ENCODE assay signal across 14 cellular contexts in genomic region chr17:72117470-72117747, GRCh38. TPM values are rescaled to one million over a fixed set of nuclear protein-coding genes. Genes with fewer than 3 reads are reported as not detected.
A peak's percentile ranks its signal among the peaks of the same experiment; 100 is the strongest.
DNase-seq lines count a peak whose midpoint lies in the region; ATAC-seq and TF ChIP-seq lines count a peak whose summit lies in the region.
"Had no signal": no experiment of that assay in that cellular context is flagged by ENCODE, and none has a peak within 500 bp of the region (broad histone marks: within the 10 kb centered on the region; RNA-seq: fewer than 3 reads in every experiment).

No MANE protein-coding gene starts in this region.

- H3K4me3 Mint-ChIP-seq in activated T-helper 2 cell treated with anti-CD3 and anti-CD28 coated beads, Interferon-gamma antibody, Interleukin-2, Interleukin-4, amounts not matched to agents 10 μg/mL and 5 μg/mL and 100 μg/mL, durations not matched to agents 14 hours and 24 hours and 36 hours (ENCODE audit: low read depth): no peak overlapping the region

- no peak overlapping the region for H2AFZ ChIP-seq in neural cell (ENCODE audit: low read depth, low read length)

- no peak overlapping the region for H3K27ac Mint-ChIP-seq in activated T-helper 2 cell treated with anti-CD3 and anti-CD28 coated beads, Interferon-gamma antibody, Interleukin-2, Interleukin-4, amounts not matched to agents 10 μg/mL and 5 μg/mL and 100 μg/mL, durations not matched to agents 14 hours and 24 hours and 36 hours

- H3K4me3 ChIP-seq in heart left ventricle: peak overlapping the region; percentile 23 to 94 (median 62)
- peak overlapping the region; percentile 17 to 61 (median 41) for H3K4me3 ChIP-seq in esophagus squamous epithelium
- H3K4me3 ChIP-seq in neural cell (ENCODE audit: low read length): peak overlapping the region; percentile 47
- H3K4me3 ChIP-seq in urinary bladder (ENCODE audit: low read depth, low read length): peak overlapping the region; percentile 16
- H3K4me3 ChIP-seq: HAP-1, MG63, SJCRH30 had no signal

- intact Hi-C loops in heart left ventricle (cut with DNase I) (loop anchor here (2.0 to 10.0 kb wide), 19 partner anchors 85 to 1483 kb away; no protein-coding TSS in a partner anchor), Right ventricle myocardium inferior (cut with DNase I) (loop anchor here (10.0 kb wide), 2 partner anchors 233 to 427 kb away; no protein-coding TSS in a partner anchor), esophagus squamous epithelium (cut with DNase I) (loop anchor here (10.0 kb wide), 1 partner anchor 643 kb away; no protein-coding TSS in a partner anchor)
- intact Hi-C loops in activated T-helper 2 cell treated with anti-CD3 and anti-CD28 coated beads, Interferon-gamma antibody, Interleukin-2, Interleukin-4, amounts not matched to agents 10 μg/mL and 5 μg/mL and 100 μg/mL, durations not matched to agents 14 hours and 24 hours and 36 hours (cut with micrococcal nuclease): loop anchor here (5.0 to 10.0 kb wide), 2 partner anchors 425 to 643 kb away; no protein-coding TSS in a partner anchor

- H3K9ac ChIP-seq in neural cell (ENCODE audit: low read length): no peak overlapping the region

- peaks cover 3 to 70% (median 30%) of the 10 kb centered on the region in 9 donors for H3K27me3 ChIP-seq in heart left ventricle
- H3K27me3 ChIP-seq in esophagus squamous epithelium: peaks cover 9 to 100% (median 16%) of the 10 kb centered on the region in 4 donors
- H3K27me3 ChIP-seq in neural cell (ENCODE audit: insufficient read depth, low read depth, low read length): peaks cover 67% of the 10 kb centered on the region
- H3K27me3 ChIP-seq: SJCRH30 had no signal

- H3K9me3 ChIP-seq in heart left ventricle (no peaks in the 10 kb centered on the region), esophagus squamous epithelium (no peaks in the 10 kb centered on the region), neural cell (ENCODE audit: low read length) (peaks cover 10% of the 10 kb centered on the region)
- H3K9me3 ChIP-seq: HAP-1, MG63, SJCRH30 had no signal

- WGBS in heart left ventricle, 4 donors: 1 to 4% (median 3%) methylated on average over 11 to 12 of the region's 12 CpGs
- WGBS in esophagus squamous epithelium, 2 donors: 8 to 10% methylated on average over 8 of the region's 12 CpGs
- WGBS in urinary bladder: 3% methylated on average over 12 of the region's 12 CpGs

- H3K27ac ChIP-seq in heart left ventricle (peak overlapping the region in 1 of 12 donors; percentile 44), esophagus squamous epithelium (peak overlapping the region in 1 of 4 donors; percentile 19), neural cell (ENCODE audit: low read length) (no peak overlapping the region), urinary bladder (ENCODE audit: low read depth) (no peak overlapping the region)
- H3K27ac ChIP-seq: SJCRH30 had no signal

- TF ChIP-seq CTCF in heart left ventricle (IDR thresholded peaks at IDR 0.05) (no peak), esophagus squamous epithelium (IDR thresholded peaks at IDR 0.05) (no peak), neural cell (IDR thresholded peaks at IDR 0.05; ENCODE audit: poor library complexity, severe bottlenecking) (no peak), GM10266 (IDR thresholded peaks at IDR 0.05; ENCODE audit: control insufficient read depth, insufficient read depth, low read depth, missing control alignments) (no peak)

- H3K79me2 ChIP-seq in neural cell (replicated peaks; ENCODE audit: insufficient read depth, low read length): peaks cover 6% of the 10 kb centered on the region

- H3K27me3 Mint-ChIP-seq in activated T-helper 2 cell treated with anti-CD3 and anti-CD28 coated beads, Interferon-gamma antibody, Interleukin-2, Interleukin-4, amounts not matched to agents 10 μg/mL and 5 μg/mL and 100 μg/mL, durations not matched to agents 14 hours and 24 hours and 36 hours (ENCODE audit: low read depth): peaks cover 56% of the 10 kb centered on the region

- ATAC-seq in heart left ventricle: no peak
- ATAC-seq in Right ventricle myocardium inferior: no peak
- ATAC-seq in HG02588 (IDR thresholded peaks at IDR 0.05; ENCODE audit: unreplicated experiment): no peak
- ATAC-seq: stimulated activated naive B cell treated with anti-CD40 and anti-IgM and Interleukin-4, amounts not matched to agents 10 μg/mL and 1 μg/mL and 100 μg/mL, for 72 hours had no signal

- H3K4me1 Mint-ChIP-seq in activated T-helper 2 cell treated with anti-CD3 and anti-CD28 coated beads, Interferon-gamma antibody, Interleukin-2, Interleukin-4, amounts not matched to agents 10 μg/mL and 5 μg/mL and 100 μg/mL, durations not matched to agents 14 hours and 24 hours and 36 hours (ENCODE audit: low read depth): no peaks in the 10 kb centered on the region

- no peak for TF ChIP-seq EP300 in neural cell (conservative IDR thresholded peaks at IDR 0.05; ENCODE audit: poor library complexity, severe bottlenecking)

- peaks cover 0 to 51% (median 16%) of the 10 kb centered on the region in 12 donors for H3K4me1 ChIP-seq in heart left ventricle
- peaks cover 17 to 67% (median 19%) of the 10 kb centered on the region in 3 donors for H3K4me1 ChIP-seq in esophagus squamous epithelium
- H3K4me1 ChIP-seq in urinary bladder (ENCODE audit: insufficient read depth): no peaks in the 10 kb centered on the region
- H3K4me1 ChIP-seq: HAP-1 had no signal

- no peaks in the 10 kb centered on the region for H3K36me3 ChIP-seq in heart left ventricle
- no peaks in the 10 kb centered on the region for H3K36me3 ChIP-seq in esophagus squamous epithelium
- H3K36me3 ChIP-seq in neural cell (ENCODE audit: insufficient read depth, low read length): no peaks in the 10 kb centered on the region
- no peaks in the 10 kb centered on the region for H3K36me3 ChIP-seq in urinary bladder (ENCODE audit: insufficient read depth)
- H3K36me3 ChIP-seq: HAP-1, MG63 had no signal

- no peak for TF ChIP-seq RAD21 in neural cell (conservative IDR thresholded peaks at IDR 0.05)

- H3K9me3 Mint-ChIP-seq in activated T-helper 2 cell treated with anti-CD3 and anti-CD28 coated beads, Interferon-gamma antibody, Interleukin-2, Interleukin-4, amounts not matched to agents 10 μg/mL and 5 μg/mL and 100 μg/mL, durations not matched to agents 14 hours and 24 hours and 36 hours: no peaks in the 10 kb centered on the region
- H3K9me3 Mint-ChIP-seq: stimulated activated naive B cell treated with anti-CD40 and anti-IgM and Interleukin-4, amounts not matched to agents 10 μg/mL and 1 μg/mL and 100 μg/mL, for 72 hours had no signal

- H3K9me2 ChIP-seq in neural cell (ENCODE audit: insufficient read depth, low read length): no peaks in the 10 kb centered on the region

- H3K36me3 Mint-ChIP-seq in activated T-helper 2 cell treated with anti-CD3 and anti-CD28 coated beads, Interferon-gamma antibody, Interleukin-2, Interleukin-4, amounts not matched to agents 10 μg/mL and 5 μg/mL and 100 μg/mL, durations not matched to agents 14 hours and 24 hours and 36 hours (ENCODE audit: low read depth): no peaks in the 10 kb centered on the region

- DNase-seq in heart left ventricle (no peak), Right ventricle myocardium inferior (ENCODE audit: missing footprints) (no peak), esophagus squamous epithelium (lab: John Stamatoyannopoulos, UW) (no peak), GM10266 (ENCODE audit: extremely low spot score) (no peak)
- no peak for DNase-seq in activated T-helper 2 cell treated with anti-CD3 and anti-CD28 coated beads, Interferon-gamma antibody, Interleukin-2, Interleukin-4, amounts not matched to agents 10 μg/mL and 5 μg/mL and 100 μg/mL, durations not matched to agents 14 hours and 24 hours and 36 hours (ENCODE audit: low spot score)
- DNase-seq: activated naive CD4-positive, alpha-beta T cell treated with anti-CD3 and anti-CD28 coated beads, Interleukin-2, amount 50 U/mL, for 16 hours; MG63; NCI-H526; SJCRH30; stimulated activated naive B cell treated with anti-CD40 and anti-IgM and Interleukin-4, amounts not matched to agents 10 μg/mL and 1 μg/mL and 100 μg/mL, for 72 hours had no signal

- no peak overlapping the region for H3K4me2 ChIP-seq in neural cell (ENCODE audit: low read length)

- H3F3A ChIP-seq in neural cell (ENCODE audit: insufficient read depth, low read length, poor library complexity, severe bottlenecking): no peaks in the 10 kb centered on the region

- no peak for TF ChIP-seq POLR2A in heart left ventricle (IDR thresholded peaks at IDR 0.05)
- TF ChIP-seq POLR2A in esophagus squamous epithelium (IDR thresholded peaks at IDR 0.05): no peak

- H4K20me1 ChIP-seq in neural cell (ENCODE audit: insufficient read depth): no peaks in the 10 kb centered on the region

TF ChIP-seq in neural cell, 6 proteins besides CTCF, POLR2A, EP300 and RAD21:
- TF ChIP-seq TAF1 (IDR thresholded peaks at IDR 0.05; ENCODE audit: low read depth): no peak

RNA-seq across cellular contexts. Expression of gene SOX9, which starts 3.4 kb away (rescaled TPM):
- total RNA-seq in heart left ventricle: 10 to 100 TPM in 8 of 9 donors, 1 to 10 TPM in 1; 8.9 to 19.7 (median 13.7) TPM
- polyA plus RNA-seq in heart left ventricle: 10 to 100 TPM in 1 of 2 donors, 1 to 10 TPM in 1; 7.6 to 12.1 TPM
- 13.8 TPM for total RNA-seq in Right ventricle myocardium inferior
- total RNA-seq in esophagus squamous epithelium: 10 to 100 TPM in 3 of 4 donors, 1 to 10 TPM in 1; 7.4 to 11.5 (median 11.1) TPM
- polyA plus RNA-seq in neural cell: 0.34 and 0.68 TPM in 2 replicates
- polyA minus RNA-seq in neural cell: 0.73 and 1.3 TPM in 2 replicates
- 3.2 TPM for total RNA-seq in urinary bladder
- 1.8 TPM for polyA plus RNA-seq in urinary bladder
- not detected in 2 replicates for total RNA-seq in activated T-helper 2 cell treated with anti-CD3 and anti-CD28 coated beads, Interferon-gamma antibody, Interleukin-2, Interleukin-4, amounts not matched to agents 10 μg/mL and 5 μg/mL and 100 μg/mL, durations not matched to agents 14 hours and 24 hours and 36 hours
